In the genomic region with DNA sequence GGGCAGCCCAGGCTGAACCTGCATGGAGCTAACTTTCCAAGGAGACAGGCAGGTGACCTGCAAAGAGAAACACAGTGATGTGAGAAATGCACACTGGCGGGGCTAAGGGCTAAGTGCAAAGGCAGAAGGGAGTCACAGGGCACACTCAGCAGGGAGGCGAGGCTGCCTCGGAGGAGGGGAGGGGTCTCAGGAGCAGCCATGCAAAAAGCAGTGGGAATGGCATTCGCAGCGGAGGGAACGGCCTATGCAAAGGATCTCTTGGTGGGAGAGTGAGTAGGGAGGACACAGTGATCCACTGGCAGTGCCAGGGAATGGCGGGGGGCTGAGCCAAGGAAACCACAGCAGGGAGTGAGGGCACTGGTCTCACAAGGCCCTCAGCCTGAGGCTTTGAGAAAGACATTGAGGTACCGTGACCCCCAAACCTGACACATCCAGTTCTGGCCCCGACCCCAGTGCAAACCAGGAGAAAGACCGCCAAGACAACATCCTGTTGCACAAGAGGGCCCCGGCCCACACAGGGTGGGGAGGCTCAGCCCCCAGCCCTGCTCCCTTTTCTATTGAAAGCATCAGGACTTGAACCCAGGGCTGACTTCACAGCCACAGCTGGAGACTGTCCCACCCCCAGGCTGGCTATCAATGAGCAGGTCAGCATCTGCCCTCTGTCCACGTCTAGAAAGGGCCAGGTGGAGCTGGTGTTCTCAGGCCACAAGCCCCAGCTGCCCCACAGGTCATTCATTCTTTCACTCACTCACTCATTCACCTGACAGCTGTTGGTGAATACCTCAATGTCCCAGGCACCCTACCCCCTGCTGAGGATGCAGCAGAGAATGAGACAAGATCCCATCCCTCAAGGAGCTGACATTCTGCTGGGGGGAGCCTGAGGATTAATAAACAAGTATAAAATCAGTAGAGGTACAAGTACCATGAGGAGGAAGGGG, we compare ENCODE assay signal across 1 cellular context.
TF ChIP-seq lines count a peak whose summit lies in the region.

No MANE protein-coding gene starts in this region.

TF ChIP-seq in HEK293T, 16 proteins besides CTCF, POLR2A, EP300 and RAD21 (continued from another document):
- TF ChIP-seq, protein P1, sequence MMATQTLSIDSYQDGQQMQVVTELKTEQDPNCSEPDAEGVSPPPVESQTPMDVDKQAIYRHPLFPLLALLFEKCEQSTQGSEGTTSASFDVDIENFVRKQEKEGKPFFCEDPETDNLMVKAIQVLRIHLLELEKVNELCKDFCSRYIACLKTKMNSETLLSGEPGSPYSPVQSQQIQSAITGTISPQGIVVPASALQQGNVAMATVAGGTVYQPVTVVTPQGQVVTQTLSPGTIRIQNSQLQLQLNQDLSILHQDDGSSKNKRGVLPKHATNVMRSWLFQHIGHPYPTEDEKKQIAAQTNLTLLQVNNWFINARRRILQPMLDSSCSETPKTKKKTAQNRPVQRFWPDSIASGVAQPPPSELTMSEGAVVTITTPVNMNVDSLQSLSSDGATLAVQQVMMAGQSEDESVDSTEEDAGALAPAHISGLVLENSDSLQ (IDR thresholded peaks at IDR 0.05): no peak
- TF ChIP-seq ZNF384 (IDR thresholded peaks at IDR 0.05): no peak
- no peak for TF ChIP-seq ARNT (IDR thresholded peaks at IDR 0.05)
- TF ChIP-seq TARDBP (IDR thresholded peaks at IDR 0.05): no peak
- TF ChIP-seq ELF4 (IDR thresholded peaks at IDR 0.05): no peak
- no peak for TF ChIP-seq BHLHE40 (IDR thresholded peaks at IDR 0.05; ENCODE audit: borderline replicate concordance)
- TF ChIP-seq HDGF (IDR thresholded peaks at IDR 0.05; ENCODE audit: borderline replicate concordance): no peak
- no peak for TF ChIP-seq FOXA1 (IDR thresholded peaks at IDR 0.05)
- TF ChIP-seq SP1 (IDR thresholded peaks at IDR 0.05): no peak
- TF ChIP-seq NFRKB (IDR thresholded peaks at IDR 0.05): no peak
- no peak for TF ChIP-seq L3MBTL2 (conservative IDR thresholded peaks at IDR 0.05)
- TF ChIP-seq FOXM1 (IDR thresholded peaks at IDR 0.05; ENCODE audit: borderline replicate concordance): no peak
- TF ChIP-seq FOXK2 (IDR thresholded peaks at IDR 0.05): no peak
TF ChIP-seq in HEK293T: peak in this region for 0.
